Comparison of ENCODE assay signal across 11 cellular contexts in genomic region chr12:8709124-8709830, GRCh38. TPM values are rescaled to one million over a fixed set of nuclear protein-coding genes. Genes with fewer than 3 reads are reported as not detected.
DNase-seq lines count a peak whose midpoint lies in the region; ATAC-seq and TF ChIP-seq lines count a peak whose summit lies in the region.
"Had no signal": no experiment of that assay in that cellular context is flagged by ENCODE, and none has a peak within 500 bp of the region (broad histone marks: within the 10 kb centered on the region; RNA-seq: fewer than 3 reads in every experiment).

No MANE protein-coding gene starts in this region.

- in situ Hi-C loops in GM23248 (cut with MboI), result no loop called here

- H3K4me2 ChIP-seq in GM23248 (ENCODE audit: unreplicated experiment), result peak overlapping the region; percentile 53

- no peaks in the 10 kb centered on the region for H3K9me3 Mint-ChIP-seq in stimulated activated naive B cell treated with anti-CD40 and anti-IgM and Interleukin-4, amounts not matched to agents 10 μg/mL and 1 μg/mL and 100 μg/mL, for 72 hours
- H3K9me3 Mint-ChIP-seq: activated naive CD4-positive, alpha-beta T cell treated with anti-CD3 and anti-CD28 coated beads for 36 hours had no signal

- peaks cover 8% of the 10 kb centered on the region in 2 donors for H3K36me3 Mint-ChIP-seq in stimulated activated naive B cell treated with anti-CD40 and anti-IgM and Interleukin-4, amounts not matched to agents 10 μg/mL and 1 μg/mL and 100 μg/mL, for 72 hours

- H3K79me2 ChIP-seq in GM23248 (ENCODE audit: insufficient read depth), result peaks cover 76% of the 10 kb centered on the region

- H3K27ac Mint-ChIP-seq in stimulated activated naive B cell treated with anti-CD40 and anti-IgM and Interleukin-4, amounts not matched to agents 10 μg/mL and 1 μg/mL and 100 μg/mL, for 72 hours, result peak overlapping the region; percentile 31
- H3K27ac Mint-ChIP-seq: activated naive CD4-positive, alpha-beta T cell treated with anti-CD3 and anti-CD28 coated beads for 36 hours had no signal

- WGBS in GM23248 (ENCODE audit: low coverage in 1 of 2, low lambda C conversion rate in 2 of 2, missing lambda C conversion rate in 2 of 2), 2 experiments, result 53% methylated on average over 6 of the region's 6 CpGs

- ATAC-seq in stimulated activated naive B cell treated with anti-CD40 and anti-IgM and Interleukin-4, amounts not matched to agents 10 μg/mL and 1 μg/mL and 100 μg/mL, for 72 hours (replicated peaks), result peak; percentile 52 to 71
- ATAC-seq in GM18861 (IDR thresholded peaks at IDR 0.05; ENCODE audit: unreplicated experiment), result no peak

- no peaks in the 10 kb centered on the region for H3K27me3 Mint-ChIP-seq in stimulated activated naive B cell treated with anti-CD40 and anti-IgM and Interleukin-4, amounts not matched to agents 10 μg/mL and 1 μg/mL and 100 μg/mL, for 72 hours

- H3K36me3 ChIP-seq in GM23248 (ENCODE audit: low read depth), result peaks cover 2% of the 10 kb centered on the region; the same call in 1 of the 2 replicates
- H3K36me3 ChIP-seq in breast epithelium, result no peaks in the 10 kb centered on the region

- peak overlapping the region; percentile 46 for H3K4me3 ChIP-seq in GM23248
- H3K4me3 ChIP-seq in breast epithelium, result peak overlapping the region; percentile 33 to 60 (median 37)

- no peaks in the 10 kb centered on the region for H3K9me2 ChIP-seq in GM23248 (ENCODE audit: insufficient read depth)

- intact Hi-C loops in breast epithelium (cut with DNase I; ENCODE audit: low total_unique reads), result no loop called here

- no peaks in the 10 kb centered on the region for H3F3A ChIP-seq in GM23248 (ENCODE audit: insufficient read depth)

- peak overlapping the region; percentile 21 to 58 for H3K4me3 Mint-ChIP-seq in stimulated activated naive B cell treated with anti-CD40 and anti-IgM and Interleukin-4, amounts not matched to agents 10 μg/mL and 1 μg/mL and 100 μg/mL, for 72 hours
- H3K4me3 Mint-ChIP-seq: activated naive CD4-positive, alpha-beta T cell treated with anti-CD3 and anti-CD28 coated beads for 36 hours had no signal

- DNase-seq in GM23248 (peak; percentile 42), breast epithelium (ENCODE audit: low spot score in 2 of 2) (no peak), kidney tubule cell (ENCODE audit: low spot score) (peak; percentile 51), NCI-H146 treated with DMSO at 0.1 percent for 48 hours (lab: John Stamatoyannopoulos, UW; ENCODE audit: unreplicated experiment) (no peak), NCI-H187 (lab: John Stamatoyannopoulos, UW) (no peak), activated gamma-delta T cell (lab: John Stamatoyannopoulos, UW) (no peak)
- peak; percentile 18 for DNase-seq in stimulated activated naive B cell treated with anti-CD40 and anti-IgM and Interleukin-4, amounts not matched to agents 10 μg/mL and 1 μg/mL and 100 μg/mL, for 72 hours
- DNase-seq: activated naive CD4-positive, alpha-beta T cell treated with anti-CD3 and anti-CD28 coated beads for 36 hours; stimulated activated CD4-positive, alpha-beta T cell treated with anti-CD3 and anti-CD28 coated beads, Interleukin-4, amount 100 ng/mL, for 24 hours had no signal

- no peak overlapping the region for H3K27ac ChIP-seq in GM23248
- peak overlapping the region; percentile 34 to 74 for H3K27ac ChIP-seq in breast epithelium

- no peaks in the 10 kb centered on the region for H3K9me3 ChIP-seq in GM23248 (ENCODE audit: low read depth)
- H3K9me3 ChIP-seq in breast epithelium, result no peaks in the 10 kb centered on the region

- H4K20me1 ChIP-seq in GM23248 (ENCODE audit: insufficient read depth), result 0 out of 2 replicates have a peak, but pooled peaks cover 7% of the 10 kb centered on the region

- TF ChIP-seq CTCF in breast epithelium (IDR thresholded peaks at IDR 0.05), result no peak

- peaks cover 6 to 29% of the 10 kb centered on the region in 2 donors for H3K4me1 Mint-ChIP-seq in stimulated activated naive B cell treated with anti-CD40 and anti-IgM and Interleukin-4, amounts not matched to agents 10 μg/mL and 1 μg/mL and 100 μg/mL, for 72 hours

- TF ChIP-seq POLR2A in breast epithelium (IDR thresholded peaks at IDR 0.05), result no peak

- peak overlapping the region; percentile 39 for H3K9ac ChIP-seq in GM23248

- H3K27me3 ChIP-seq in GM23248 (replicated peaks; ENCODE audit: insufficient read depth) (no peaks in the 10 kb centered on the region), breast epithelium (no peaks in the 10 kb centered on the region)

- no peaks in the 10 kb centered on the region; the same call in 1 of the 2 replicates for H3K4me1 ChIP-seq in GM23248 (ENCODE audit: insufficient read depth)
- H3K4me1 ChIP-seq in breast epithelium, result no peaks in the 10 kb centered on the region

- peak overlapping the region; percentile 48 for H2AFZ ChIP-seq in GM23248

RNA-seq across cellular contexts. Expression of gene RIMKLB, which starts 11.5 kb away (rescaled TPM):
- total RNA-seq in GM23248 (2014; rRNA removed; shearing (Covaris generic)), result 21.9 and 23.2 TPM in 2 replicates
- 14.6 and 19.4 TPM in 2 replicates for polyA plus RNA-seq in GM23248 (2016; fragmentation: Nextera tagmentation; extraction: Ambion mirVana)
- total RNA-seq in breast epithelium, result 10 to 100 TPM; 42.2 to 52.1 (median 51.5) TPM

RNA-seq across cellular contexts. Expression of gene MFAP5, which starts 46.7 kb away (rescaled TPM):
- 344 and 390 TPM in 2 replicates for total RNA-seq in GM23248 (2014; rRNA removed; shearing (Covaris generic))
- 678 and 679 TPM in 2 replicates for polyA plus RNA-seq in GM23248 (2016; fragmentation: Nextera tagmentation; extraction: Ambion mirVana)
- total RNA-seq in breast epithelium, result 100 to 1,000 TPM in 1 of 3 donors, 10 to 100 TPM in 2; 36.7 to 466 (median 42.0) TPM
- total RNA-seq: activated naive CD4-positive, alpha-beta T cell treated with anti-CD3 and anti-CD28 coated beads for 36 hours; T-helper 2 cell treated with Interferon-gamma antibody and Interleukin-4, amounts not matched to agents 100 ng/mL and 5 ng/mL, for 36 hours had no signal

Comparison
In these comparisons a context has a peak if more than half of its experiments do, and no peak if none do; other contexts are left out.
1. DNase-seq: peak in GM23248 (single experiment), kidney tubule cell (single experiment) and stimulated activated naive B cell treated with anti-CD40 and anti-IgM and Interleukin-4, amounts not matched to agents 10 μg/mL and 1 μg/mL and 100 μg/mL, for 72 hours (single experiment); none in breast epithelium (0 of 2), NCI-H146 treated with DMSO at 0.1 percent for 48 hours (single experiment), NCI-H187 (0 of 2) and activated gamma-delta T cell (single experiment).